ENCODE assay signal across 25 cellular contexts in the genomic region with DNA sequence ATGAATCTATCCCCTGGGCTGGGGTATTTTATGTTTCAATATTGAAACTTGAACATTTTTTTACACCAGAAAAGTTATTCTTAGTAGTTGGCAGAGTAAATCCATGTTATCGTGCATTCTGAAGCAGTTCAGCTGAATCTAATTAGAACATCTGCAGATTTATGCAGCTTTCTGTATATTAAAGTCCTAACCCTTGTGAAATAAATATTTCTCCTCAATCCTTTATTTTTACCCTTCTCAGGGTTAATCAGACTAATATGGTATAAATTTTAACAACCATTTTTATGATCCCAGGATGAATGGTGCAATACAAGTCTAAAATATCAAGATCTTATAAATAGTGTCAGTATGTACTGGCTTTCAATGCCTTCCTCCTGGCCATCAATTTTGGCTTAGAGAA.
"Had no signal": no experiment of that assay in that cellular context is flagged by ENCODE, and none has a peak within 500 bp of the region (broad histone marks: within the 10 kb centered on the region; RNA-seq: fewer than 3 reads in every experiment).

No MANE protein-coding gene starts in this region.

- H3K9ac ChIP-seq: neural progenitor cell, parathyroid adenoma had no signal

- H3K9me3 Mint-ChIP-seq: type B pancreatic cell had no signal

- H3K4me2 ChIP-seq: neural progenitor cell had no signal

- ATAC-seq: effector memory CD8-positive, alpha-beta T cell; foreskin keratinocyte; gastroesophageal sphincter; heart left ventricle; left cardiac atrium; left lung; mucosa of descending colon; natural killer cell treated with Interleukin-12 subunit alpha and Interleukin-12 subunit beta and Interleukin-15 and Interleukin-18, amount 100 ng/mL, for 72 hours; right lobe of liver; stimulated activated naive B cell treated with anti-CD40 and anti-IgM and Interleukin-4, amounts not matched to agents 10 μg/mL and 1 μg/mL and 100 μg/mL, for 72 hours had no signal

- H3K36me3 Mint-ChIP-seq: mesothelial cell of epicardium; naive B cell; stimulated activated naive B cell treated with anti-CD40 and anti-IgM and Interleukin-4, amounts not matched to agents 10 μg/mL and 1 μg/mL and 100 μg/mL, for 72 hours; type B pancreatic cell had no signal

- H3K27me3 Mint-ChIP-seq: effector memory CD8-positive, alpha-beta T cell; progenitor cell of endocrine pancreas; stimulated activated naive CD8-positive, alpha-beta T cell treated with anti-CD3 and anti-CD28 coated beads, Interleukin-15, Interleukin-2, amounts not matched to agents 100 ng/mL and 50 ng/mL, for 24 hours; type B pancreatic cell had no signal

- H3K4me3 Mint-ChIP-seq: effector memory CD8-positive, alpha-beta T cell; mesothelial cell of epicardium; naive B cell; natural killer cell treated with Interleukin-12 subunit alpha and Interleukin-12 subunit beta and Interleukin-15 and Interleukin-18, amount 100 ng/mL, for 72 hours; neural progenitor cell; stimulated activated naive B cell treated with anti-CD40 and anti-IgM and Interleukin-4, amounts not matched to agents 10 μg/mL and 1 μg/mL and 100 μg/mL, for 72 hours; stimulated activated naive CD8-positive, alpha-beta T cell treated with anti-CD3 and anti-CD28 coated beads, Interleukin-15, Interleukin-2, amounts not matched to agents 100 ng/mL and 50 ng/mL, for 24 hours; type B pancreatic cell had no signal

- H3K4me3 ChIP-seq: coronary artery, gastroesophageal sphincter, heart left ventricle, left lung, mucosa of descending colon, neural progenitor cell, right lobe of liver, testis, tibial artery had no signal

- H3K27ac ChIP-seq: coronary artery, foreskin keratinocyte, gastroesophageal sphincter, heart left ventricle, left lung, neural progenitor cell, parathyroid adenoma, right lobe of liver, testis, tibial artery had no signal

- H3K27ac Mint-ChIP-seq: effector memory CD8-positive, alpha-beta T cell; mesothelial cell of epicardium; natural killer cell treated with Interleukin-12 subunit alpha and Interleukin-12 subunit beta and Interleukin-15 and Interleukin-18, amount 100 ng/mL, for 72 hours; neural progenitor cell; progenitor cell of endocrine pancreas; stimulated activated naive B cell treated with anti-CD40 and anti-IgM and Interleukin-4, amounts not matched to agents 10 μg/mL and 1 μg/mL and 100 μg/mL, for 72 hours; stimulated activated naive CD8-positive, alpha-beta T cell treated with anti-CD3 and anti-CD28 coated beads, Interleukin-15, Interleukin-2, amounts not matched to agents 100 ng/mL and 50 ng/mL, for 24 hours; type B pancreatic cell had no signal

- DNase-seq: dermis blood vessel endothelial cell; effector memory CD8-positive, alpha-beta T cell; foreskin keratinocyte; heart left ventricle; hippocampal formation; left cardiac atrium; left lung; mesenchymal stem cell; mucosa of descending colon; naive B cell; right lobe of liver; stimulated activated CD4-positive, alpha-beta T cell treated with anti-CD3 and anti-CD28 coated beads, Interleukin-15, amount 100 ng/mL, for 24 hours; stimulated activated CD4-positive, alpha-beta T cell treated with anti-CD3 and anti-CD28 coated beads, Interleukin-2, amount 100 ng/mL, for 48 hours; stimulated activated naive B cell treated with anti-CD40 and anti-IgM and Interleukin-4, amounts not matched to agents 10 μg/mL and 1 μg/mL and 100 μg/mL, for 72 hours; testis; tibial artery had no signal

- H3K4me1 Mint-ChIP-seq: naive B cell had no signal

- H3K36me3 ChIP-seq: gastroesophageal sphincter, heart left ventricle, left lung, neural progenitor cell, right lobe of liver, tibial artery had no signal

- H3K27me3 ChIP-seq: foreskin keratinocyte, gastroesophageal sphincter, heart left ventricle, left lung, neural progenitor cell, right lobe of liver, testis, tibial artery had no signal

- H3K9me3 ChIP-seq: gastroesophageal sphincter, heart left ventricle, left lung, mucosa of descending colon, right lobe of liver, testis, tibial artery had no signal

- H2AFZ ChIP-seq: neural progenitor cell, parathyroid adenoma had no signal

- H3K79me2 ChIP-seq: parathyroid adenoma had no signal

- H3K4me1 ChIP-seq: foreskin keratinocyte, gastroesophageal sphincter, left lung, parathyroid adenoma, right lobe of liver, testis, tibial artery had no signal
